Comparison of ENCODE assay signal across 8 cellular contexts in the genomic region with DNA sequence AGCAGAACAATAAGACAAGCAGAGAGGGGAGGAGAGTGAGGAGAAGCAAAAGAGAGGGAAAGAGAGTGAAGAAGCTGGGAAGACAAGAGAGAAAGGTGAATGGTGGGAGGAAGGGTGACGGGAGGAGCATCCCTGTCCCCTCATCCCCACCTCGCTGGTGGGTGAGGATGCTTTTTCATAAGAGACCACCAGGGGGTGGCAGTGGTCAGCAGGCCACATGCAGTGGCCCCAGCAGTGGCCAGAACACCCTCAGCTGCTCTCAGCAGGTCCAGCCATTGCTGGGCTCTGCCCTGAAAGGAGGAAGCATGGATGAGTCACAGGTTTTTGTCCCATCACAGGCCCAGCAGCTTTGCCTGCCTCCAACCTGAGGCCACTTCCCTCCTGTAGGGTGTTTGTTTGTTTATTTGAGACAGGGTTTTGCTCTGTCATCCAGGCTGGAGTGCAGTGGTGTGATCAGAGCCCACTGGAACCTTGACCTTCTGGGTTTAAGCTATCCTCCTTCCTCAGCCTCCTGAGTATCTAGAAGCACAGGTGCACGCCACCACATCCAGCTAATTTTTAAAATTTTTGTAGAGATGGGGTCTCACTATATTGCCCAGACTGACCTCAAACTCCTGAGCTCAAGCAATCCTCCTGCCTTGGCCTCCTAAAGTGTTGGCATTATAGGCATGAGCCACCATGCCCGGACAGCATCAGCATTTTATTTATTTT. TPM values are rescaled to one million over a fixed set of nuclear protein-coding genes. Genes with fewer than 3 reads are reported as not detected.
DNase-seq lines count a peak whose midpoint lies in the region; ATAC-seq and TF ChIP-seq lines count a peak whose summit lies in the region.

No MANE protein-coding gene starts in this region.

- no peaks in the 10 kb centered on the region for H4K20me1 ChIP-seq in HCT116 (ENCODE audit: insufficient read depth)

- H2BK5ac ChIP-seq in trophoblast cell (ENCODE audit: low read depth, low read length, poor library complexity), result no peak overlapping the region

- peaks cover 7% of the 10 kb centered on the region for H3K4me1 ChIP-seq in CD8-positive, alpha-beta T cell (ENCODE audit: insufficient read depth, low read length)
- H3K4me1 ChIP-seq in HCT116 (ENCODE audit: control insufficient read depth in 1 of 2, insufficient read depth in 2 of 2, low read length in 2 of 2) (peaks cover 16 to 40% of the 10 kb centered on the region in 2 experiments), trophoblast cell (ENCODE audit: control insufficient read depth in 1 of 2, insufficient read depth in 2 of 2, low read length in 2 of 2) (no peaks in the 10 kb centered on the region)

- no peak overlapping the region for H3K4me3 Mint-ChIP-seq in CD8-positive, alpha-beta T cell
- no peak overlapping the region for H3K4me3 Mint-ChIP-seq in glutamatergic neuron (ENCODE audit: unreplicated experiment)

- ATAC-seq in CD8-positive, alpha-beta T cell, result peak; percentile 67
- peak; percentile 74 for ATAC-seq in HCT116
- no peak for ATAC-seq in HG03457 (IDR thresholded peaks at IDR 0.05; ENCODE audit: unreplicated experiment)
- ATAC-seq in HG02588 (IDR thresholded peaks at IDR 0.05; ENCODE audit: unreplicated experiment), result no peak

- no peak overlapping the region for H2BK120ac ChIP-seq in trophoblast cell (ENCODE audit: insufficient read depth, low read length, poor library complexity)

- H3K18ac ChIP-seq in trophoblast cell (ENCODE audit: low read length), result no peak overlapping the region

- no peak overlapping the region for H3K27ac Mint-ChIP-seq in CD8-positive, alpha-beta T cell
- no peak overlapping the region for H3K27ac Mint-ChIP-seq in glutamatergic neuron (ENCODE audit: unreplicated experiment)

- no TSS peak for BruUV-seq in HCT116 (replicated peaks; lab: Mats Ljungman, UMichigan)

- H3K36me3 ChIP-seq in CD8-positive, alpha-beta T cell (ENCODE audit: insufficient read depth, low read length), result no peaks in the 10 kb centered on the region
- no peaks in the 10 kb centered on the region for H3K36me3 ChIP-seq in HCT116 (ENCODE audit: control insufficient read depth in 1 of 2, insufficient read depth in 2 of 2, low read length in 2 of 2)
- no peaks in the 10 kb centered on the region for H3K36me3 ChIP-seq in trophoblast cell (ENCODE audit: control insufficient read depth in 1 of 2, insufficient read depth in 2 of 2, low read length in 2 of 2)

- no peak overlapping the region for H2BK12ac ChIP-seq in trophoblast cell (ENCODE audit: low read length)

- no peaks in the 10 kb centered on the region for H3K9me3 ChIP-seq in CD8-positive, alpha-beta T cell (ENCODE audit: low read length)
- H3K9me3 ChIP-seq in HCT116 (ENCODE audit: control insufficient read depth in 1 of 2, insufficient read depth in 1 of 2, low read depth in 1 of 2, low read length in 2 of 2) (peaks cover 0 to 6% of the 10 kb centered on the region in 2 experiments; a peak in 1 of 4 replicates), trophoblast cell (ENCODE audit: insufficient read depth, low read depth, low read length) (peaks cover 2% of the 10 kb centered on the region)

- H3K4me1 Mint-ChIP-seq in CD8-positive, alpha-beta T cell (ENCODE audit: low read depth), result peaks cover 10% of the 10 kb centered on the region
- no peaks in the 10 kb centered on the region for H3K4me1 Mint-ChIP-seq in glutamatergic neuron (ENCODE audit: low read depth, unreplicated experiment)

- no peaks in the 10 kb centered on the region for H3K9me3 Mint-ChIP-seq in CD8-positive, alpha-beta T cell
- H3K9me3 Mint-ChIP-seq in glutamatergic neuron (ENCODE audit: unreplicated experiment), result peaks cover 2% of the 10 kb centered on the region

- H3K4ac ChIP-seq in trophoblast cell (ENCODE audit: low read depth, low read length), result no peak overlapping the region

- no peak for TF ChIP-seq RAD21 in HCT116 (IDR thresholded peaks at IDR 0.05; ENCODE audit: low read depth)

- no peak overlapping the region for H4K12ac ChIP-seq in trophoblast cell (ENCODE audit: low read depth, low read length)

- peak; percentile 59 for TF ChIP-seq CTCF in CD8-positive, alpha-beta T cell (IDR thresholded peaks at IDR 0.05)
- peak in 2 of 3 experiments; percentile 70 to 80; a peak in 4 of 6 replicates for TF ChIP-seq CTCF in HCT116 (IDR thresholded peaks at IDR 0.05 in 2 of 3, conservative IDR thresholded peaks at IDR 0.05 in 1 of 3; ENCODE audit: borderline replicate concordance in 1 of 3, insufficient read depth in 1 of 3, low read depth in 2 of 3, low read length in 2 of 3)
- TF ChIP-seq CTCF in glutamatergic neuron (IDR thresholded peaks at IDR 0.05; ENCODE audit: partially characterized antibody, unreplicated experiment), result peak; percentile 84

- H3K4me2 ChIP-seq in HCT116 (ENCODE audit: low read length) (peak overlapping the region; percentile 46), trophoblast cell (ENCODE audit: low read length) (no peak overlapping the region)

- no peaks in the 10 kb centered on the region for H3K27me3 Mint-ChIP-seq in CD8-positive, alpha-beta T cell (ENCODE audit: low read depth)
- H3K27me3 Mint-ChIP-seq in glutamatergic neuron (ENCODE audit: unreplicated experiment), result peaks cover 3% of the 10 kb centered on the region

- no CpG with 5 or more reads among the region's 4 CpGs for WGBS in trophoblast cell (ENCODE audit: extremely low coverage, insufficient coverage, insufficient read length)

- H3K27me3 ChIP-seq in CD8-positive, alpha-beta T cell (ENCODE audit: insufficient read depth, low read length), result no peaks in the 10 kb centered on the region
- H3K27me3 ChIP-seq in HCT116 (ENCODE audit: insufficient read depth, low read length), result no peaks in the 10 kb centered on the region
- no peaks in the 10 kb centered on the region for H3K27me3 ChIP-seq in trophoblast cell (ENCODE audit: insufficient read depth, low read length)

- no peak overlapping the region for H2AK5ac ChIP-seq in trophoblast cell (ENCODE audit: low read length)

- H2AFZ ChIP-seq in HCT116 (ENCODE audit: low read depth, low read length, poor library complexity, severe bottlenecking) (peak overlapping the region; percentile 67), trophoblast cell (ENCODE audit: insufficient read depth, low read length, poor library complexity) (no peak overlapping the region)

- H3K23ac ChIP-seq in trophoblast cell (ENCODE audit: low read length), result no peak overlapping the region

- intact Hi-C loops in CD8-positive, alpha-beta T cell (cut with DNase I, micrococcal nuclease), result loop anchor here (1.0 kb wide), 1 partner anchor 143 kb away; no protein-coding TSS in a partner anchor
- intact Hi-C loops in HCT116 (cut with micrococcal nuclease), result no loop called here

- no peak overlapping the region for H3K4me3 ChIP-seq in CD8-positive, alpha-beta T cell (ENCODE audit: low read depth, low read length)
- no peak overlapping the region for H3K4me3 ChIP-seq in HCT116 (replicated peaks in 1 of 2; ENCODE audit: low read depth in 1 of 2, low read length in 2 of 2)
- H3K4me3 ChIP-seq in trophoblast cell (ENCODE audit: low read depth, low read length), result no peak overlapping the region

- H3K36me3 Mint-ChIP-seq in CD8-positive, alpha-beta T cell, result no peaks in the 10 kb centered on the region
- H3K36me3 Mint-ChIP-seq in glutamatergic neuron (ENCODE audit: unreplicated experiment), result peaks cover 4% of the 10 kb centered on the region

- RAD21 ChIA-PET in HCT116 (lab: Charles Lee; ENCODE audit: low non-redundant PET in 1 of 2, low total read pairs in 2 of 2, uncharacterized antibody in 2 of 2, unreplicated experiment in 2 of 2), result interaction anchor here in 1 of 2 experiments (1.3 to 1.6 kb wide), 2 partner anchors 143 to 181 kb away, joined by 5 read pairs; no protein-coding TSS in a partner anchor

- no peaks in the 10 kb centered on the region for H3K79me2 ChIP-seq in HCT116 (ENCODE audit: insufficient read depth, low read length)
- H3K79me2 ChIP-seq in trophoblast cell (ENCODE audit: control insufficient read depth, insufficient read depth, low read length, poor library complexity), result no peaks in the 10 kb centered on the region

- H3K27ac ChIP-seq in CD8-positive, alpha-beta T cell (ENCODE audit: low read depth, low read length), result no peak overlapping the region
- H3K27ac ChIP-seq in HCT116 (ENCODE audit: low read depth, low read length) (no peak overlapping the region), trophoblast cell (ENCODE audit: low read depth, low read length) (no peak overlapping the region)

- H3K9me2 ChIP-seq in HCT116 (ENCODE audit: insufficient read depth), result no peaks in the 10 kb centered on the region

- no peak for TF ChIP-seq POLR2A in HCT116 (IDR thresholded peaks at IDR 0.05; ENCODE audit: borderline replicate concordance, extremely low read depth, insufficient read depth, insufficient read length)

- H3K14ac ChIP-seq in trophoblast cell (ENCODE audit: low read length), result no peak overlapping the region

- POLR2A ChIA-PET in CD8-positive, alpha-beta T cell (lab: Charles Lee), result interaction anchor here (0.6 to 2.4 kb wide), 3 partner anchors 18 to 997 kb away, joined by 3 to 20 read pairs (median 10); no protein-coding TSS in a partner anchor
- POLR2A ChIA-PET in HCT116 (lab: Charles Lee), result interaction anchor here (0.6 to 1.2 kb wide), 3 partner anchors 179 to 193 kb away, joined by 3 to 4 read pairs (median 3); no protein-coding TSS in a partner anchor

- peak in 5 of 7 experiments; percentile 15 to 70 (median 47) for DNase-seq in CD8-positive, alpha-beta T cell
- DNase-seq in HCT116 (ENCODE audit: low read depth, low spot score) (peak; percentile 79), OCI-M1 (lab: John Stamatoyannopoulos, UW) (peak; percentile 98), glutamatergic neuron (peak; percentile 78), trophoblast cell (peak; percentile 86 to 91)
- peak; percentile 38 for DNase-seq in activated naive CD4-positive, alpha-beta T cell treated with anti-CD3 and anti-CD28 coated beads, Interleukin-2, amount 50 U/mL, for 16 hours

- peak overlapping the region; percentile 13; the same call in 1 of the 2 replicates for H3K9ac ChIP-seq in HCT116 (ENCODE audit: low read length)
- H3K9ac ChIP-seq in trophoblast cell (ENCODE audit: low read length), result no peak overlapping the region

- no peak overlapping the region for H4K8ac ChIP-seq in trophoblast cell (ENCODE audit: low read depth, low read length)

- no peak overlapping the region for H4K91ac ChIP-seq in trophoblast cell (ENCODE audit: low read depth, low read length)

- no peaks in the 10 kb centered on the region for H3K79me1 ChIP-seq in trophoblast cell (ENCODE audit: low read length)

- CTCF ChIA-PET in CD8-positive, alpha-beta T cell (lab: Charles Lee), result interaction anchor here (0.9 to 21.8 kb wide), 10 partner anchors 8 to 179 kb away, joined by 3 to 785 read pairs (median 7); a partner anchor contains a TSS
- CTCF ChIA-PET in HCT116 (lab: Charles Lee), result interaction anchor here (1.2 to 13.9 kb wide), 9 partner anchors 8 to 180 kb away, joined by 3 to 331 read pairs (median 8); a partner anchor contains a TSS

RNA-seq across cellular contexts. Expression of a gene that starts 23.9 kb away (rescaled TPM):
- total RNA-seq in CD8-positive, alpha-beta T cell, result under 1 TPM; 0.68 to 0.83 TPM
- 0.10 TPM for total RNA-seq in HCT116 (2021; ENCODE audit: unreplicated experiment)
- 0.22 and 0.41 TPM in 2 replicates for polyA plus RNA-seq in HCT116 (2012)
- not detected for total RNA-seq in glutamatergic neuron (ENCODE audit: unreplicated experiment)
- not detected in 2 replicates for polyA plus RNA-seq in trophoblast cell (2013)

RNA-seq across cellular contexts. Expression of a gene that starts 43.4 kb away (rescaled TPM):
- 100 to 1,000 TPM; 267 to 269 TPM for total RNA-seq in CD8-positive, alpha-beta T cell
- total RNA-seq in HCT116 (2021; ENCODE audit: unreplicated experiment), result 161 TPM
- polyA plus RNA-seq in HCT116 (2012), result 185 and 186 TPM in 2 replicates
- total RNA-seq in glutamatergic neuron (ENCODE audit: unreplicated experiment), result 179 TPM
- polyA plus RNA-seq in trophoblast cell (2013), result 96.9 and 97.4 TPM in 2 replicates

Comparison
In these comparisons a context has a peak if more than half of its experiments do, and no peak if none do; other contexts are left out.
1. ATAC-seq: peak in CD8-positive, alpha-beta T cell (single experiment) and HCT116 (single experiment); none in HG03457 (single experiment) and HG02588 (single experiment).
2. DNase-seq: peak in every context shown above with its lines; median percentile 98 in OCI-M1; 88 in trophoblast cell; 79 in HCT116; 78 in glutamatergic neuron; 47 in CD8-positive, alpha-beta T cell; 38 in activated naive CD4-positive, alpha-beta T cell treated with anti-CD3 and anti-CD28 coated beads, Interleukin-2, amount 50 U/mL, for 16 hours.
3. Peak in every context shown above with its lines, with median percentiles within 50 percentile points of each other: CTCF ChIP-seq.